In the genomic region with DNA sequence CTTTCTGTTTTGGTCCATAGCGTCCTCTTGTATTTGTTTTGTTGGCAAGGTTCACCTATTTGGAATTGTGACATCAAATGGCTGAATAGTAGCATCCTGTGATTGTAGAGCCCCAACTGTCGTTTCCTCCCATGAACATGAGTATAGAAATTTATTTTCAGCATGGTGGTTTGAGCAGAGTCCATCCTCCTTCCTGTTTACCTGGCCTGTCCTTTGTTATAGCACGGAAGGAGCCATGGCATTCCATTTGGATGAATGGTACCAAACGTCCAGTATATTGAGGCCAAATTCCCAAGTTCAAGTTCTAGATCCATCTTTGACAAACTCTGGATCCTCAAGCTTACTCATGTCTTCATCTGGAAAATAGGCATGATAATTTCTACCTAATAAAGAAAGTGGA, we compare ENCODE assay signal across 1 cellular context.
TF ChIP-seq lines count a peak whose summit lies in the region.

No MANE protein-coding gene starts in this region.

TF ChIP-seq in HepG2, 621 proteins besides CTCF, POLR2A, EP300 and RAD21 (continued from another document and continues in another):
- TF ChIP-seq, protein P1, sequence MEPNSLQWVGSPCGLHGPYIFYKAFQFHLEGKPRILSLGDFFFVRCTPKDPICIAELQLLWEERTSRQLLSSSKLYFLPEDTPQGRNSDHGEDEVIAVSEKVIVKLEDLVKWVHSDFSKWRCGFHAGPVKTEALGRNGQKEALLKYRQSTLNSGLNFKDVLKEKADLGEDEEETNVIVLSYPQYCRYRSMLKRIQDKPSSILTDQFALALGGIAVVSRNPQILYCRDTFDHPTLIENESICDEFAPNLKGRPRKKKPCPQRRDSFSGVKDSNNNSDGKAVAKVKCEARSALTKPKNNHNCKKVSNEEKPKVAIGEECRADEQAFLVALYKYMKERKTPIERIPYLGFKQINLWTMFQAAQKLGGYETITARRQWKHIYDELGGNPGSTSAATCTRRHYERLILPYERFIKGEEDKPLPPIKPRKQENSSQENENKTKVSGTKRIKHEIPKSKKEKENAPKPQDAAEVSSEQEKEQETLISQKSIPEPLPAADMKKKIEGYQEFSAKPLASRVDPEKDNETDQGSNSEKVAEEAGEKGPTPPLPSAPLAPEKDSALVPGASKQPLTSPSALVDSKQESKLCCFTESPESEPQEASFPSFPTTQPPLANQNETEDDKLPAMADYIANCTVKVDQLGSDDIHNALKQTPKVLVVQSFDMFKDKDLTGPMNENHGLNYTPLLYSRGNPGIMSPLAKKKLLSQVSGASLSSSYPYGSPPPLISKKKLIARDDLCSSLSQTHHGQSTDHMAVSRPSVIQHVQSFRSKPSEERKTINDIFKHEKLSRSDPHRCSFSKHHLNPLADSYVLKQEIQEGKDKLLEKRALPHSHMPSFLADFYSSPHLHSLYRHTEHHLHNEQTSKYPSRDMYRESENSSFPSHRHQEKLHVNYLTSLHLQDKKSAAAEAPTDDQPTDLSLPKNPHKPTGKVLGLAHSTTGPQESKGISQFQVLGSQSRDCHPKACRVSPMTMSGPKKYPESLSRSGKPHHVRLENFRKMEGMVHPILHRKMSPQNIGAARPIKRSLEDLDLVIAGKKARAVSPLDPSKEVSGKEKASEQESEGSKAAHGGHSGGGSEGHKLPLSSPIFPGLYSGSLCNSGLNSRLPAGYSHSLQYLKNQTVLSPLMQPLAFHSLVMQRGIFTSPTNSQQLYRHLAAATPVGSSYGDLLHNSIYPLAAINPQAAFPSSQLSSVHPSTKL (CRISPR knock-in tag; IDR thresholded peaks at IDR 0.05), result peak; percentile 92
- peak; percentile 86 for TF ChIP-seq IRF2 (CRISPR knock-in tag; IDR thresholded peaks at IDR 0.05)
- TF ChIP-seq, protein P2, sequence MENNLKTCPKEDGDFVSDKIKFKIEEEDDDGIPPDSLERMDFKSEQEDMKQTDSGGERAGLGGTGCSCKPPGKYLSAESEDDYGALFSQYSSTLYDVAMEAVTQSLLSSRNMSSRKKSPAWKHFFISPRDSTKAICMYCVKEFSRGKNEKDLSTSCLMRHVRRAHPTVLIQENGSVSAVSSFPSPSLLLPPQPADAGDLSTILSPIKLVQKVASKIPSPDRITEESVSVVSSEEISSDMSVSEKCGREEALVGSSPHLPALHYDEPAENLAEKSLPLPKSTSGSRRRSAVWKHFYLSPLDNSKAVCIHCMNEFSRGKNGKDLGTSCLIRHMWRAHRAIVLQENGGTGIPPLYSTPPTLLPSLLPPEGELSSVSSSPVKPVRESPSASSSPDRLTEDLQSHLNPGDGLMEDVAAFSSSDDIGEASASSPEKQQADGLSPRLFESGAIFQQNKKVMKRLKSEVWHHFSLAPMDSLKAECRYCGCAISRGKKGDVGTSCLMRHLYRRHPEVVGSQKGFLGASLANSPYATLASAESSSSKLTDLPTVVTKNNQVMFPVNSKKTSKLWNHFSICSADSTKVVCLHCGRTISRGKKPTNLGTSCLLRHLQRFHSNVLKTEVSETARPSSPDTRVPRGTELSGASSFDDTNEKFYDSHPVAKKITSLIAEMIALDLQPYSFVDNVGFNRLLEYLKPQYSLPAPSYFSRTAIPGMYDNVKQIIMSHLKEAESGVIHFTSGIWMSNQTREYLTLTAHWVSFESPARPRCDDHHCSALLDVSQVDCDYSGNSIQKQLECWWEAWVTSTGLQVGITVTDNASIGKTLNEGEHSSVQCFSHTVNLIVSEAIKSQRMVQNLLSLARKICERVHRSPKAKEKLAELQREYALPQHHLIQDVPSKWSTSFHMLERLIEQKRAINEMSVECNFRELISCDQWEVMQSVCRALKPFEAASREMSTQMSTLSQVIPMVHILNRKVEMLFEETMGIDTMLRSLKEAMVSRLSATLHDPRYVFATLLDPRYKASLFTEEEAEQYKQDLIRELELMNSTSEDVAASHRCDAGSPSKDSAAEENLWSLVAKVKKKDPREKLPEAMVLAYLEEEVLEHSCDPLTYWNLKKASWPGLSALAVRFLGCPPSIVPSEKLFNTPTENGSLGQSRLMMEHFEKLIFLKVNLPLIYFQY (CRISPR knock-in tag; IDR thresholded peaks at IDR 0.05; ENCODE audit: borderline replicate concordance), result no peak
- TF ChIP-seq, protein P3, sequence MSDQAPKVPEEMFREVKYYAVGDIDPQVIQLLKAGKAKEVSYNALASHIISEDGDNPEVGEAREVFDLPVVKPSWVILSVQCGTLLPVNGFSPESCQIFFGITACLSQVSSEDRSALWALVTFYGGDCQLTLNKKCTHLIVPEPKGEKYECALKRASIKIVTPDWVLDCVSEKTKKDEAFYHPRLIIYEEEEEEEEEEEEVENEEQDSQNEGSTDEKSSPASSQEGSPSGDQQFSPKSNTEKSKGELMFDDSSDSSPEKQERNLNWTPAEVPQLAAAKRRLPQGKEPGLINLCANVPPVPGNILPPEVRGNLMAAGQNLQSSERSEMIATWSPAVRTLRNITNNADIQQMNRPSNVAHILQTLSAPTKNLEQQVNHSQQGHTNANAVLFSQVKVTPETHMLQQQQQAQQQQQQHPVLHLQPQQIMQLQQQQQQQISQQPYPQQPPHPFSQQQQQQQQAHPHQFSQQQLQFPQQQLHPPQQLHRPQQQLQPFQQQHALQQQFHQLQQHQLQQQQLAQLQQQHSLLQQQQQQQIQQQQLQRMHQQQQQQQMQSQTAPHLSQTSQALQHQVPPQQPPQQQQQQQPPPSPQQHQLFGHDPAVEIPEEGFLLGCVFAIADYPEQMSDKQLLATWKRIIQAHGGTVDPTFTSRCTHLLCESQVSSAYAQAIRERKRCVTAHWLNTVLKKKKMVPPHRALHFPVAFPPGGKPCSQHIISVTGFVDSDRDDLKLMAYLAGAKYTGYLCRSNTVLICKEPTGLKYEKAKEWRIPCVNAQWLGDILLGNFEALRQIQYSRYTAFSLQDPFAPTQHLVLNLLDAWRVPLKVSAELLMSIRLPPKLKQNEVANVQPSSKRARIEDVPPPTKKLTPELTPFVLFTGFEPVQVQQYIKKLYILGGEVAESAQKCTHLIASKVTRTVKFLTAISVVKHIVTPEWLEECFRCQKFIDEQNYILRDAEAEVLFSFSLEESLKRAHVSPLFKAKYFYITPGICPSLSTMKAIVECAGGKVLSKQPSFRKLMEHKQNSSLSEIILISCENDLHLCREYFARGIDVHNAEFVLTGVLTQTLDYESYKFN (CRISPR knock-in tag; conservative IDR thresholded peaks at IDR 0.05), result peak; percentile 75
- TF ChIP-seq RFX1 (IDR thresholded peaks at IDR 0.05), result no peak
- peak; percentile 87 for TF ChIP-seq POGZ (CRISPR knock-in tag; IDR thresholded peaks at IDR 0.05)
- TF ChIP-seq, protein P4, sequence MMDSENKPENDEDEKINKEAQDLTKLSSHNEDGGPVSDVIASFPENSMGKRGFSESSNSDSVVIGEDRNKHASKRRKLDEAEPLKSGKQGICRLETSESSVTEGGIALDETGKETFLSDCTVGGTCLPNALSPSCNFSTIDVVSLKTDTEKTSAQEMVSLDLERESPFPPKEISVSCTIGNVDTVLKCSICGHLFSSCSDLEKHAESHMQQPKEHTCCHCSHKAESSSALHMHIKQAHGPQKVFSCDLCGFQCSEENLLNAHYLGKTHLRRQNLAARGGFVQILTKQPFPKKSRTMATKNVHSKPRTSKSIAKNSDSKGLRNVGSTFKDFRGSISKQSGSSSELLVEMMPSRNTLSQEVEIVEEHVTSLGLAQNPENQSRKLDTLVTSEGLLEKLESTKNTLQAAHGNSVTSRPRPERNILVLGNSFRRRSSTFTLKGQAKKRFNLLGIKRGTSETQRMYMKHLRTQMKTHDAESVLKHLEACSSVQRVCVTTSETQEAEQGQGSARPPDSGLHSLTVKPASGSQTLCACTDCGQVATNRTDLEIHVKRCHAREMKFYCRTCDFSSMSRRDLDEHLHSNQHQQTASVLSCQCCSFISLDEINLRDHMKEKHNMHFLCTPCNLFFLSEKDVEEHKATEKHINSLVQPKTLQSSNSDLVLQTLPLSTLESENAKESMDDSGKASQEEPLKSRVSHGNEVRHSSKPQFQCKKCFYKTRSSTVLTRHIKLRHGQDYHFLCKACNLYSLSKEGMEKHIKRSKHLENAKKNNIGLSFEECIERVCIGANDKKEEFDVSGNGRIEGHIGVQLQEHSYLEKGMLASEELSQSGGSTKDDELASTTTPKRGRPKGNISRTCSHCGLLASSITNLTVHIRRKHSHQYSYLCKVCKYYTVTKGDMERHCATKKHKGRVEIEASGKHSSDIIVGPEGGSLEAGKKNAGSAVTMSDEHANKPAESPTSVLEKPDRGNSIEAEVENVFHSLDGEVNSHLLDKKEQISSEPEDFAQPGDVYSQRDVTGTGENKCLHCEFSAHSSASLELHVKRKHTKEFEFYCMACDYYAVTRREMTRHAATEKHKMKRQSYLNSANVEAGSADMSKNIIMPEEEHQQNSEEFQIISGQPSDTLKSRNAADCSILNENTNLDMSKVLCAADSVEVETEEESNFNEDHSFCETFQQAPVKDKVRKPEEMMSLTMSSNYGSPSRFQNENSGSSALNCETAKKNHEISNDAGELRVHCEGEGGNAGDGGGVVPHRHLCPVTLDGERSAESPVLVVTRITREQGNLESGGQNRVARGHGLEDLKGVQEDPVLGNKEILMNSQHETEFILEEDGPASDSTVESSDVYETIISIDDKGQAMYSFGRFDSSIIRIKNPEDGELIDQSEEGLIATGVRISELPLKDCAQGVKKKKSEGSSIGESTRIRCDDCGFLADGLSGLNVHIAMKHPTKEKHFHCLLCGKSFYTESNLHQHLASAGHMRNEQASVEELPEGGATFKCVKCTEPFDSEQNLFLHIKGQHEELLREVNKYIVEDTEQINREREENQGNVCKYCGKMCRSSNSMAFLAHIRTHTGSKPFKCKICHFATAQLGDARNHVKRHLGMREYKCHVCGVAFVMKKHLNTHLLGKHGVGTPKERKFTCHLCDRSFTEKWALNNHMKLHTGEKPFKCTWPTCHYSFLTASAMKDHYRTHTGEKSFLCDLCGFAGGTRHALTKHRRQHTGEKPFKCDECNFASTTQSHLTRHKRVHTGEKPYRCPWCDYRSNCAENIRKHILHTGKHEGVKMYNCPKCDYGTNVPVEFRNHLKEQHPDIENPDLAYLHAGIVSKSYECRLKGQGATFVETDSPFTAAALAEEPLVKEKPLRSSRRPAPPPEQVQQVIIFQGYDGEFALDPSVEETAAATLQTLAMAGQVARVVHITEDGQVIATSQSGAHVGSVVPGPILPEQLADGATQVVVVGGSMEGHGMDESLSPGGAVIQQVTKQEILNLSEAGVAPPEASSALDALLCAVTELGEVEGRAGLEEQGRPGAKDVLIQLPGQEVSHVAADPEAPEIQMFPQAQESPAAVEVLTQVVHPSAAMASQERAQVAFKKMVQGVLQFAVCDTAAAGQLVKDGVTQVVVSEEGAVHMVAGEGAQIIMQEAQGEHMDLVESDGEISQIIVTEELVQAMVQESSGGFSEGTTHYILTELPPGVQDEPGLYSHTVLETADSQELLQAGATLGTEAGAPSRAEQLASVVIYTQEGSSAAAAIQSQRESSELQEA (CRISPR knock-in tag; IDR thresholded peaks at IDR 0.05; ENCODE audit: not compliant biosample characterization), result no peak
- TF ChIP-seq FOXO1 (CRISPR knock-in tag; IDR thresholded peaks at IDR 0.05), result peak; percentile 90; the same call in 1 of the 2 replicates
- peak; percentile 90 for TF ChIP-seq RCOR2 (CRISPR knock-in tag; IDR thresholded peaks at IDR 0.05)
- TF ChIP-seq TBX2 (CRISPR knock-in tag; IDR thresholded peaks at IDR 0.05; ENCODE audit: borderline replicate concordance), result no peak
- peak; percentile 31; the same call in 1 of the 2 replicates for TF ChIP-seq SP5 (CRISPR knock-in tag; IDR thresholded peaks at IDR 0.05; ENCODE audit: borderline replicate concordance, low read depth)
- TF ChIP-seq, protein P5, sequence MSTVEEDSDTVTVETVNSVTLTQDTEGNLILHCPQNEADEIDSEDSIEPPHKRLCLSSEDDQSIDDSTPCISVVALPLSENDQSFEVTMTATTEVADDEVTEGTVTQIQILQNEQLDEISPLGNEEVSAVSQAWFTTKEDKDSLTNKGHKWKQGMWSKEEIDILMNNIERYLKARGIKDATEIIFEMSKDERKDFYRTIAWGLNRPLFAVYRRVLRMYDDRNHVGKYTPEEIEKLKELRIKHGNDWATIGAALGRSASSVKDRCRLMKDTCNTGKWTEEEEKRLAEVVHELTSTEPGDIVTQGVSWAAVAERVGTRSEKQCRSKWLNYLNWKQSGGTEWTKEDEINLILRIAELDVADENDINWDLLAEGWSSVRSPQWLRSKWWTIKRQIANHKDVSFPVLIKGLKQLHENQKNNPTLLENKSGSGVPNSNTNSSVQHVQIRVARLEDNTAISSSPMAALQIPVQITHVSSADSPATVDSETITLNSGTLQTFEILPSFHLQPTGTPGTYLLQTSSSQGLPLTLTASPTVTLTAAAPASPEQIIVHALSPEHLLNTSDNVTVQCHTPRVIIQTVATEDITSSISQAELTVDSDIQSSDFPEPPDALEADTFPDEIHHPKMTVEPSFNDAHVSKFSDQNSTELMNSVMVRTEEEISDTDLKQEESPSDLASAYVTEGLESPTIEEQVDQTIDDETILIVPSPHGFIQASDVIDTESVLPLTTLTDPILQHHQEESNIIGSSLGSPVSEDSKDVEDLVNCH (CRISPR knock-in tag; IDR thresholded peaks at IDR 0.05), result no peak
- peak; percentile 83; the same call in 1 of the 2 replicates for TF ChIP-seq ZNF644 (CRISPR knock-in tag; IDR thresholded peaks at IDR 0.05; ENCODE audit: low read depth)
- TF ChIP-seq SOX6 (IDR thresholded peaks at IDR 0.05), result no peak
- peak; percentile 83 for TF ChIP-seq SOX6 (CRISPR knock-in tag; IDR thresholded peaks at IDR 0.05)
- peak; percentile 40; the same call in 1 of the 2 replicates for TF ChIP-seq HDAC2 (CRISPR knock-in tag; IDR thresholded peaks at IDR 0.05)
- TF ChIP-seq, protein P6, sequence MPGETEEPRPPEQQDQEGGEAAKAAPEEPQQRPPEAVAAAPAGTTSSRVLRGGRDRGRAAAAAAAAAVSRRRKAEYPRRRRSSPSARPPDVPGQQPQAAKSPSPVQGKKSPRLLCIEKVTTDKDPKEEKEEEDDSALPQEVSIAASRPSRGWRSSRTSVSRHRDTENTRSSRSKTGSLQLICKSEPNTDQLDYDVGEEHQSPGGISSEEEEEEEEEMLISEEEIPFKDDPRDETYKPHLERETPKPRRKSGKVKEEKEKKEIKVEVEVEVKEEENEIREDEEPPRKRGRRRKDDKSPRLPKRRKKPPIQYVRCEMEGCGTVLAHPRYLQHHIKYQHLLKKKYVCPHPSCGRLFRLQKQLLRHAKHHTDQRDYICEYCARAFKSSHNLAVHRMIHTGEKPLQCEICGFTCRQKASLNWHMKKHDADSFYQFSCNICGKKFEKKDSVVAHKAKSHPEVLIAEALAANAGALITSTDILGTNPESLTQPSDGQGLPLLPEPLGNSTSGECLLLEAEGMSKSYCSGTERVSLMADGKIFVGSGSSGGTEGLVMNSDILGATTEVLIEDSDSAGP (CRISPR knock-in tag; IDR thresholded peaks at IDR 0.05; ENCODE audit: borderline replicate concordance), result no peak
- TF ChIP-seq MED1 (CRISPR knock-in tag; IDR thresholded peaks at IDR 0.05), result peak; percentile 87
- TF ChIP-seq, protein P7, sequence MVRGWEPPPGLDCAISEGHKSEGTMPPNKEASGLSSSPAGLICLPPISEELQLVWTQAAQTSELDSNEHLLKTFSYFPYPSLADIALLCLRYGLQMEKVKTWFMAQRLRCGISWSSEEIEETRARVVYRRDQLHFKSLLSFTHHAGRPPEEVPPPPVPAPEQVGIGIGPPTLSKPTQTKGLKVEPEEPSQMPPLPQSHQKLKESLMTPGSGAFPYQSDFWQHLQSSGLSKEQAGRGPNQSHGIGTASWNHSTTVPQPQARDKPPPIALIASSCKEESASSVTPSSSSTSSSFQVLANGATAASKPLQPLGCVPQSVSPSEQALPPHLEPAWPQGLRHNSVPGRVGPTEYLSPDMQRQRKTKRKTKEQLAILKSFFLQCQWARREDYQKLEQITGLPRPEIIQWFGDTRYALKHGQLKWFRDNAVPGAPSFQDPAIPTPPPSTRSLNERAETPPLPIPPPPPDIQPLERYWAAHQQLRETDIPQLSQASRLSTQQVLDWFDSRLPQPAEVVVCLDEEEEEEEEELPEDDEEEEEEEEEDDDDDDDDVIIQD (CRISPR knock-in tag; IDR thresholded peaks at IDR 0.05; ENCODE audit: low read depth), result peak; percentile 98
- no peak for TF ChIP-seq NFYC (CRISPR knock-in tag; IDR thresholded peaks at IDR 0.05)
- TF ChIP-seq, protein P8, sequence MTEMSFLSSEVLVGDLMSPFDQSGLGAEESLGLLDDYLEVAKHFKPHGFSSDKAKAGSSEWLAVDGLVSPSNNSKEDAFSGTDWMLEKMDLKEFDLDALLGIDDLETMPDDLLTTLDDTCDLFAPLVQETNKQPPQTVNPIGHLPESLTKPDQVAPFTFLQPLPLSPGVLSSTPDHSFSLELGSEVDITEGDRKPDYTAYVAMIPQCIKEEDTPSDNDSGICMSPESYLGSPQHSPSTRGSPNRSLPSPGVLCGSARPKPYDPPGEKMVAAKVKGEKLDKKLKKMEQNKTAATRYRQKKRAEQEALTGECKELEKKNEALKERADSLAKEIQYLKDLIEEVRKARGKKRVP (CRISPR knock-in tag; IDR thresholded peaks at IDR 0.05), result peak in 1 of 2 experiments; percentile 38; a peak in 1 of 4 replicates
